Comparison of ENCODE assay signal across 21 cellular contexts in genomic region chr19:41690801-41691065, GRCh38. TPM values are rescaled to one million over a fixed set of nuclear protein-coding genes. Genes with fewer than 3 reads are reported as not detected.
DNase-seq lines count a peak whose midpoint lies in the region; TF ChIP-seq lines count a peak whose summit lies in the region.
"Had no signal": no experiment of that assay in that cellular context is flagged by ENCODE, and none has a peak within 500 bp of the region (broad histone marks: within the 10 kb centered on the region; RNA-seq: fewer than 3 reads in every experiment).

No MANE protein-coding gene starts in this region.

- no peak overlapping the region for H3K9ac ChIP-seq in BLaER1 treated with 17β-estradiol and CSF1 and Interleukin-3, amounts not matched to agents 10 nM and 100 nM

- H4K20me1 ChIP-seq in BLaER1 treated with 17β-estradiol and CSF1 and Interleukin-3, amounts not matched to agents 10 nM and 100 nM: peaks cover 0 to 9% (median 0%) of the 10 kb centered on the region in 11 experiments; a peak in 2 of 22 replicates

- H3K36me3 ChIP-seq in BLaER1 treated with 17β-estradiol and CSF1 and Interleukin-3, amounts not matched to agents 10 nM and 100 nM: no peaks in the 10 kb centered on the region
- H3K36me3 ChIP-seq in testis (ENCODE audit: low read depth, missing control alignments): no peaks in the 10 kb centered on the region
- H3K36me3 ChIP-seq: BE2C had no signal

- no peak overlapping the region for H3K4me3 ChIP-seq in BLaER1 treated with 17β-estradiol and CSF1 and Interleukin-3, amounts not matched to agents 10 nM and 100 nM
- no peak overlapping the region for H3K4me3 ChIP-seq in testis

- H3K27me3 Mint-ChIP-seq in type B pancreatic cell: no peaks in the 10 kb centered on the region

- WGBS in testis, 2 donors: 83 to 84% methylated on average over 2 to 3 of the region's 3 CpGs

- TF ChIP-seq CTCF in testis (IDR thresholded peaks at IDR 0.05) (no peak), type B pancreatic cell (conservative IDR thresholded peaks at IDR 0.05) (no peak)

- H3K9me3 Mint-ChIP-seq in type B pancreatic cell: peaks cover 10% of the 10 kb centered on the region
- H3K9me3 Mint-ChIP-seq: GM23338 had no signal

- peak overlapping the region; percentile 21 to 68 (median 53); a peak in 19 of 22 replicates for H3K4me2 ChIP-seq in BLaER1 treated with 17β-estradiol and CSF1 and Interleukin-3, amounts not matched to agents 10 nM and 100 nM

- peaks cover 9 to 44% (median 39%) of the 10 kb centered on the region in 10 experiments for H3K4me1 ChIP-seq in BLaER1 treated with 17β-estradiol and CSF1 and Interleukin-3, amounts not matched to agents 10 nM and 100 nM
- H3K4me1 ChIP-seq in testis: no peaks in the 10 kb centered on the region
- H3K4me1 ChIP-seq: BE2C had no signal

- intact Hi-C loops in testis (cut with DNase I; ENCODE audit: low total_unique reads): no loop called here

- DNase-seq in activated CD8-positive, alpha-beta memory T cell treated with anti-CD3 and anti-CD28 coated beads, Interleukin-2, amount 50 U/mL, for 48 hours: peak; percentile 47
- no peak for DNase-seq in activated CD8-positive, alpha-beta memory T cell treated with anti-CD3 and anti-CD28 coated beads for 24 hours
- DNase-seq in islet precursor cell: peak; percentile 25
- DNase-seq in COLO668 (lab: John Stamatoyannopoulos, UW; ENCODE audit: unreplicated experiment): no peak
- DNase-seq in testis: no peak
- no peak for DNase-seq in type B pancreatic cell (ENCODE audit: extremely low spot score, unreplicated experiment)
- DNase-seq: ACHN, DMS 273 treated with DMSO at 0.1 percent for 48 hours, DMS79 treated with DMSO at 0.1 percent for 48 hours, GF-D8 had no signal

- H3K9me3 ChIP-seq in BLaER1 treated with 17β-estradiol and CSF1 and Interleukin-3, amounts not matched to agents 10 nM and 100 nM (replicated peaks in 1 of 11): peaks cover 0 to 18% (median 0%) of the 10 kb centered on the region in 11 experiments; a peak in 5 of 22 replicates
- H3K9me3 ChIP-seq in testis: no peaks in the 10 kb centered on the region
- H3K9me3 ChIP-seq: BE2C had no signal

- TF ChIP-seq POLR2A in testis (IDR thresholded peaks at IDR 0.05): no peak

- H3K27ac ChIP-seq in BLaER1 treated with 17β-estradiol and CSF1 and Interleukin-3, amounts not matched to agents 10 nM and 100 nM: 0 out of 22 replicates have a peak overlapping the region, but pooled peaks of 1 of the 11 experiments have one; percentile 8
- no peak overlapping the region for H3K27ac ChIP-seq in testis
- H3K27ac ChIP-seq: 22Rv1, C4-2B had no signal

- no peak overlapping the region for H3K27ac Mint-ChIP-seq in type B pancreatic cell
- H3K27ac Mint-ChIP-seq: CD8-positive, alpha-beta T cell; GM23338 had no signal

- H3K36me3 Mint-ChIP-seq in type B pancreatic cell: no peaks in the 10 kb centered on the region
- H3K36me3 Mint-ChIP-seq: CD4-positive, CD25-positive, alpha-beta regulatory T cell; CD8-positive, alpha-beta T cell had no signal

- no peak overlapping the region for H3K4me3 Mint-ChIP-seq in type B pancreatic cell
- H3K4me3 Mint-ChIP-seq: CD4-positive, CD25-positive, alpha-beta regulatory T cell; CD8-positive, alpha-beta T cell; H9 had no signal

- H3K27me3 ChIP-seq in BLaER1 treated with 17β-estradiol and CSF1 and Interleukin-3, amounts not matched to agents 10 nM and 100 nM: no peaks in the 10 kb centered on the region; a peak in 1 of 22 replicates
- H3K27me3 ChIP-seq in testis: no peaks in the 10 kb centered on the region

- H3K4me1 Mint-ChIP-seq in type B pancreatic cell (ENCODE audit: unreplicated experiment): no peaks in the 10 kb centered on the region
- H3K4me1 Mint-ChIP-seq: H9 had no signal

RNA-seq across cellular contexts. Expression of gene CEACAM7, which starts 2.7 kb away (rescaled TPM):
- under 1 TPM; 0.19 to 0.39 TPM for total RNA-seq in testis
- not detected for polyA plus RNA-seq in testis (ENCODE audit: insufficient read depth, low read depth, low replicate concordance)
- 4.4 and 8.0 TPM in 2 replicates for total RNA-seq in type B pancreatic cell (ENCODE audit: low replicate concordance)
- total RNA-seq: CD4-positive, CD25-positive, alpha-beta regulatory T cell; CD8-positive, alpha-beta T cell; Daoy; G401; H4; H9 had no signal
- polyA plus RNA-seq: CD4-positive, CD25-positive, alpha-beta regulatory T cell; GM23338 had no signal

RNA-seq across cellular contexts. Expression of gene CEACAM5, which starts 17.7 kb away (rescaled TPM):
- total RNA-seq in testis: under 1 TPM; 0.24 to 0.50 TPM
- 0.33 TPM for polyA plus RNA-seq in testis (ENCODE audit: insufficient read depth, low read depth, low replicate concordance)
- total RNA-seq in type B pancreatic cell (ENCODE audit: low replicate concordance): 13.5 and 13.9 TPM in 2 replicates
- total RNA-seq: CD4-positive, CD25-positive, alpha-beta regulatory T cell; CD8-positive, alpha-beta T cell; Daoy; G401; GM23338; H4; H9 had no signal
- polyA plus RNA-seq: CD4-positive, CD25-positive, alpha-beta regulatory T cell; GM23338 had no signal

Comparison
In these comparisons a context has a peak if more than half of its experiments do, and no peak if none do; other contexts are left out.
1. DNase-seq: peak in activated CD8-positive, alpha-beta memory T cell treated with anti-CD3 and anti-CD28 coated beads, Interleukin-2, amount 50 U/mL, for 48 hours (single experiment) and islet precursor cell (single experiment); none in activated CD8-positive, alpha-beta memory T cell treated with anti-CD3 and anti-CD28 coated beads for 24 hours (single experiment), COLO668 (single experiment), testis (single experiment) and type B pancreatic cell (single experiment).